ENCODE assay signal across 33 cellular contexts in the genomic region with DNA sequence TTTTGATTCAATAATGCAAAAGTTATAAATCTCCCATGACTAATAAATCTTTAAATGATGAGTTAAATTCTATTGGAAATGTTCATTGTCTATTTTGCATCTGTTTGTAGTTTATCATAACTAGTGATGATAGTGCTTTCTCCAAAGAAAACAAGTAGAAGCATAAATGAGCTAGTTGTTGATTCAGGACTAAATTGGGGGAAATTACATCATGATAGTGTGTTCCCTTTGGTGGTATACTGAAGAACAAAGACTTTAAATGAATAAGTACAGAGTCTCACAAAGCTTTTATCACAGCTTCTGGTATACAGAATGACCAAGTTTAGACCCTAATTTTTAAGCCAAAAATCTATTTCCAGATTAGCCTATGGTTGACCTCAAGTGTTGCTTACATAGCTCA.
"Had no signal": no experiment of that assay in that cellular context is flagged by ENCODE, and none has a peak within 500 bp of the region (broad histone marks: within the 10 kb centered on the region; RNA-seq: fewer than 3 reads in every experiment).

No MANE protein-coding gene starts in this region.

- H3K27me3 ChIP-seq: adrenal gland, ascending aorta, body of pancreas, brain microvascular endothelial cell, breast epithelium had no signal

- H3K27ac ChIP-seq: adrenal gland, ascending aorta, body of pancreas, brain microvascular endothelial cell, breast epithelium, cardiac muscle cell had no signal

- FAIRE-seq: astrocyte, bronchial epithelial cell had no signal

- H3K4me1 ChIP-seq: adrenal gland, ascending aorta, body of pancreas, breast epithelium had no signal

- DNase-seq: activated effector memory CD4-positive, alpha-beta T cell treated with anti-CD3 and anti-CD28 coated beads, Interleukin-2, amount 50 U/mL, for 16 hours; activated effector memory CD4-positive, alpha-beta T cell treated with Interleukin-2 at 50 U/mL for 16 hours; activated gamma-delta T cell; activated gamma-delta T cell treated with Interleukin-2 at 50 U/mL for 16 hours; activated naive CD4-positive, alpha-beta T cell; activated naive CD4-positive, alpha-beta T cell treated with anti-CD3 and anti-CD28 coated beads for 36 hours; activated naive CD4-positive, alpha-beta T cell treated with anti-CD3 and anti-CD28 coated beads, Interleukin-2, amount 10 ng/mL, durations not matched to agents 7 days and 5 days; activated naive CD4-positive, alpha-beta T cell treated with anti-CD3 and anti-CD28 coated beads, Interleukin-2, amount 50 U/mL, for 16 hours; activated naive CD4-positive, alpha-beta T cell treated with Interleukin-2 at 50 U/mL for 16 hours; activated naive CD8-positive, alpha-beta T cell treated with anti-CD3 and anti-CD28 coated beads for 36 hours; activated naive CD8-positive, alpha-beta T cell treated with anti-CD3 and anti-CD28 coated beads, Interleukin-2, amount 10 ng/mL, durations not matched to agents 7 days and 5 days; activated naive CD8-positive, alpha-beta T cell treated with anti-CD3 and anti-CD28 coated beads, Interleukin-2, amount 50 U/mL, for 24 hours; activated T-cell treated with anti-CD3 and anti-CD28 coated beads for 4 hours; activated T-cell treated with anti-CD3 and anti-CD28 coated beads, Interleukin-2, amount 50 U/mL, for 1 hour; activated T-cell treated with anti-CD3 and anti-CD28 coated beads, Interleukin-2, amount 50 U/mL, for 24 hours; activated T-cell treated with anti-CD3 and anti-CD28 coated beads, Interleukin-2, amount 50 U/mL, for 4 hours; activated T-cell treated with anti-CD3 and anti-CD28 coated beads, Interleukin-2, amount 50 U/mL, for 48 hours; activated T-cell treated with anti-CD3 and anti-CD28 coated beads, Interleukin-2, amount 50 U/mL, for 72 hours; adrenal gland; amniotic stem cell; amygdala; anterior cingulate cortex; aorta; body of pancreas; brain microvascular endothelial cell; caudate nucleus; central memory CD4-positive, alpha-beta T cell; cerebellar nuclear complex had no signal

- H3K36me3 ChIP-seq: adrenal gland, ascending aorta, brain microvascular endothelial cell, cardiac muscle cell had no signal

- H3K4me3 ChIP-seq: adrenal gland, ascending aorta, body of pancreas, breast epithelium, cardiac muscle cell had no signal

- H3K9me3 ChIP-seq: adrenal gland, ascending aorta, body of pancreas had no signal
